Comparison of ENCODE assay signal across 1 cellular context in genomic region chr10:34758447-34758996, GRCh38.
TF ChIP-seq lines count a peak whose summit lies in the region.

No MANE protein-coding gene starts in this region.

TF ChIP-seq in HEK293, 187 proteins besides CTCF, POLR2A, EP300 and RAD21 (continued from another document):
- TF ChIP-seq ZNF518A (tag by site-specific recombination; conservative IDR thresholded peaks at IDR 0.05; ENCODE audit: low read depth): no peak
- no peak for TF ChIP-seq HOXA7 (CRISPR knock-in tag; IDR thresholded peaks at IDR 0.05; ENCODE audit: borderline replicate concordance)
- no peak for TF ChIP-seq ZNF692 (tag by site-specific recombination; IDR thresholded peaks at IDR 0.05)
- no peak for TF ChIP-seq ZBTB6 (tag by site-specific recombination; IDR thresholded peaks at IDR 0.05)
- TF ChIP-seq REPIN1 (tag by site-specific recombination; IDR thresholded peaks at IDR 0.05; ENCODE audit: low read depth): no peak
- no peak for TF ChIP-seq ZNF23 (tag by site-specific recombination; IDR thresholded peaks at IDR 0.05; ENCODE audit: borderline replicate concordance)
- TF ChIP-seq ZNF521 (tag by site-specific recombination; IDR thresholded peaks at IDR 0.05): no peak
- no peak for TF ChIP-seq ZNF777 (tag by site-specific recombination; IDR thresholded peaks at IDR 0.05; ENCODE audit: borderline replicate concordance)
- TF ChIP-seq ZNF404 (tag by site-specific recombination; IDR thresholded peaks at IDR 0.05): no peak
- TF ChIP-seq ZBTB17 (tag by site-specific recombination; IDR thresholded peaks at IDR 0.05): no peak
- TF ChIP-seq ZNF214 (tag by site-specific recombination; IDR thresholded peaks at IDR 0.05; ENCODE audit: borderline replicate concordance): no peak
- TF ChIP-seq ZNF513 (tag by site-specific recombination; IDR thresholded peaks at IDR 0.05): no peak
- TF ChIP-seq ZNF76 (tag by site-specific recombination; IDR thresholded peaks at IDR 0.05; ENCODE audit: borderline replicate concordance, low read depth): no peak
- no peak for TF ChIP-seq ZFP37 (tag by site-specific recombination; IDR thresholded peaks at IDR 0.05)
- TF ChIP-seq ZNF548 (tag by site-specific recombination; IDR thresholded peaks at IDR 0.05): no peak
- TF ChIP-seq ZNF202 (tag by site-specific recombination; IDR thresholded peaks at IDR 0.05; ENCODE audit: borderline replicate concordance): no peak
- no peak for TF ChIP-seq BCL11A (tag by site-specific recombination; IDR thresholded peaks at IDR 0.05; ENCODE audit: low read depth)
- TF ChIP-seq ZNF473 (tag by site-specific recombination; IDR thresholded peaks at IDR 0.05): no peak
- no peak for TF ChIP-seq ZNF426 (tag by site-specific recombination; IDR thresholded peaks at IDR 0.05)
- no peak for TF ChIP-seq PATZ1 (tag by site-specific recombination; IDR thresholded peaks at IDR 0.05)
- TF ChIP-seq ZNF26 (tag by site-specific recombination; IDR thresholded peaks at IDR 0.05): no peak
- TF ChIP-seq ZNF114 (tag by site-specific recombination; IDR thresholded peaks at IDR 0.05): no peak
- no peak for TF ChIP-seq ZNF2 (tag by site-specific recombination; IDR thresholded peaks at IDR 0.05)
- no peak for TF ChIP-seq ZNF341 (tag by site-specific recombination; IDR thresholded peaks at IDR 0.05; ENCODE audit: low read depth)
- no peak for TF ChIP-seq ZNF19 (tag by site-specific recombination; IDR thresholded peaks at IDR 0.05; ENCODE audit: low read depth)
